ENCODE assay signal across 22 cellular contexts in the genomic region with DNA sequence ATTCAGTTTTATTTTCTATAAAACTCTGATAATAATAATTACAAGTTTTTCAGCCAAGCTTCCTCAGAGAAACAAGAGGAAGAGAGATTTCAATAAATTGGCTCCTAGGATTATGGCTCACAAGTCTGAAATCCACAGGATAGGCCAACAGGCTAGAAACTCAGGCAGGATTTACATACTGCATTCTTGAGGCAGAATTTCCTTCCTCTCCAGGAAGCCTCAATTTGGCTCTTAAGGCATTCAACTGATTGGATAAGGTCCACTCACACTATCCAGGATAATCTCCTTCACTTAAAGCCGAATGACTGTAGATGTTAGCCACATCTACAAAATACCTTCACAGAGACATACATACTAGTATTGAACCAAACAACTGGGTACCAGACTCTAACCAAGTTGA.
"Had no signal": no experiment of that assay in that cellular context is flagged by ENCODE, and none has a peak within 500 bp of the region (broad histone marks: within the 10 kb centered on the region; RNA-seq: fewer than 3 reads in every experiment).

No MANE protein-coding gene starts in this region.

- ATAC-seq: left ventricle myocardium superior; lower lobe of right lung; natural killer cell; sciatic nerve; stimulated activated memory B cell treated with anti-CD40 and anti-IgM and Interleukin-4, amounts not matched to agents 10 μg/mL and 1 μg/mL and 100 μg/mL, for 72 hours; stimulated activated naive CD8-positive, alpha-beta T cell treated with anti-CD3 and anti-CD28 coated beads, Interleukin-15, Interleukin-2, amounts not matched to agents 100 U/mL and 50 U/mL, for 24 hours had no signal

- H3K27ac ChIP-seq: lower lobe of right lung, neutrophil, parathyroid adenoma, right atrium auricular region, testis, tibial artery had no signal

- H3K4me1 ChIP-seq: lower lobe of right lung, parathyroid adenoma, right atrium auricular region, testis, tibial artery had no signal

- H3K36me3 ChIP-seq: lower lobe of right lung, neutrophil, right atrium auricular region, tibial artery had no signal

- FAIRE-seq: keratinocyte had no signal

- H3K79me2 ChIP-seq: parathyroid adenoma had no signal

- DNase-seq: cerebellar nuclear complex; cortex of kidney; effector CD4-positive, alpha-beta T cell; hypothalamus; immature natural killer cell; left ventricle myocardium superior; lower lobe of right lung; natural killer cell; stimulated activated CD4-positive, alpha-beta T cell treated with anti-CD3 and anti-CD28 coated beads, Interleukin-12 subunit alpha, Interleukin-12 subunit beta, amount 100 ng/mL, for 4 hours; stimulated activated CD4-positive, alpha-beta T cell treated with anti-CD3 and anti-CD28 coated beads, Interleukin-1b, Interleukin-23, amount 100 ng/mL, for 48 hours; stimulated activated CD4-positive, alpha-beta T cell treated with anti-CD3 and anti-CD28 coated beads, Interleukin-4, amount 100 ng/mL, for 1 hour; stimulated activated naive CD8-positive, alpha-beta T cell treated with anti-CD3 and anti-CD28 coated beads, Interleukin-15, Interleukin-2, amounts not matched to agents 100 U/mL and 50 U/mL, for 24 hours; substantia nigra; testis; tibial artery had no signal

- H3K27me3 ChIP-seq: neutrophil, right atrium auricular region, testis, tibial artery had no signal

- H3K9ac ChIP-seq: parathyroid adenoma had no signal

- H3K4me3 ChIP-seq: lower lobe of right lung, right atrium auricular region, smooth muscle cell, testis, tibial artery had no signal

- H2AFZ ChIP-seq: parathyroid adenoma had no signal

- H3K4me2 ChIP-seq: smooth muscle cell had no signal

- H3K9me3 ChIP-seq: lower lobe of right lung, neutrophil, right atrium auricular region, testis, tibial artery had no signal
